Comparison of ENCODE assay signal across 26 cellular contexts in genomic region chr17:159609-160008, GRCh38. TPM values are rescaled to one million over a fixed set of nuclear protein-coding genes. Genes with fewer than 3 reads are reported as not detected.
DNase-seq lines count a peak whose midpoint lies in the region; ATAC-seq, FAIRE-seq and TF ChIP-seq lines count a peak whose summit lies in the region.
"Had no signal": no experiment of that assay in that cellular context is flagged by ENCODE, and none has a peak within 500 bp of the region (broad histone marks: within the 10 kb centered on the region; RNA-seq: fewer than 3 reads in every experiment).

No MANE protein-coding gene starts in this region.

- H3K27me3 ChIP-seq in bronchial epithelial cell (ENCODE audit: control insufficient read depth, insufficient read depth, low read length) (no peaks in the 10 kb centered on the region), neuronal stem cell (ENCODE audit: control insufficient read depth in 3 of 3, insufficient read depth in 3 of 3, low read depth in 1 of 3, low read length in 3 of 3) (peaks cover 0 to 17% (median 0%) of the 10 kb centered on the region in 3 experiments)
- H3K27me3 ChIP-seq: BE2C; BLaER1 treated with 17β-estradiol and CSF1 and Interleukin-3, amounts not matched to agents 10 nM and 100 nM had no signal

- peaks cover 0 to 2% of the 10 kb centered on the region in 2 donors for H3K9me3 ChIP-seq in neuronal stem cell (replicated peaks in 1 of 2; ENCODE audit: control insufficient read depth in 2 of 2, insufficient read depth in 1 of 2, low read depth in 1 of 2, low read length in 2 of 2)
- H3K9me3 ChIP-seq: BE2C; BLaER1 treated with 17β-estradiol and CSF1 and Interleukin-3, amounts not matched to agents 10 nM and 100 nM; HAP-1 had no signal

- H3K9ac ChIP-seq in neuronal stem cell (ENCODE audit: low read depth, low read length, poor library complexity), result no peak overlapping the region
- H3K9ac ChIP-seq: BLaER1 treated with 17β-estradiol and CSF1 and Interleukin-3, amounts not matched to agents 10 nM and 100 nM had no signal

- H3K36me3 ChIP-seq in bronchial epithelial cell (ENCODE audit: control insufficient read depth, insufficient read depth, low read length) (no peaks in the 10 kb centered on the region), neuronal stem cell (replicated peaks in 1 of 2; ENCODE audit: control insufficient read depth in 2 of 2, insufficient read depth in 2 of 2, low read length in 2 of 2) (no peaks in the 10 kb centered on the region)
- H3K36me3 ChIP-seq: BE2C; BLaER1 treated with 17β-estradiol and CSF1 and Interleukin-3, amounts not matched to agents 10 nM and 100 nM; HAP-1 had no signal

- POLR2A ChIA-PET in RWPE1 (lab: Yijun Ruan, JAX; ENCODE audit: low non-redundant PET), result no interaction called here

- H2BK12ac ChIP-seq in neuronal stem cell (ENCODE audit: low read length), result peak overlapping the region; percentile 90

- no peak for TF ChIP-seq CTCF in bronchial epithelial cell (IDR thresholded peaks at IDR 0.05; ENCODE audit: insufficient read depth, low read length, severe bottlenecking)
- TF ChIP-seq CTCF in RWPE1 (conservative IDR thresholded peaks at IDR 0.05; ENCODE audit: low read depth), result no peak

- CTCF ChIA-PET in RWPE1 (lab: Yijun Ruan, JAX), result no interaction called here

- H2BK120ac ChIP-seq in neuronal stem cell (ENCODE audit: low read depth, low read length), result peak overlapping the region; percentile 72

- H4K8ac ChIP-seq in neuronal stem cell (ENCODE audit: low read depth, low read length), result no peak overlapping the region

- H3K14ac ChIP-seq in neuronal stem cell (ENCODE audit: low read length), result peak overlapping the region; percentile 82

- peaks cover 0 to 2% of the 10 kb centered on the region in 2 donors for H3K4me1 ChIP-seq in neuronal stem cell (ENCODE audit: control insufficient read depth in 2 of 2, insufficient read depth in 1 of 2, low read depth in 1 of 2, low read length in 2 of 2)
- H3K4me1 ChIP-seq: BE2C, HAP-1 had no signal

- no peak for ATAC-seq in Right ventricle myocardium inferior
- ATAC-seq: GM23338 had no signal

- intact Hi-C loops in Right ventricle myocardium inferior (cut with DNase I), result no loop called here
- intact Hi-C loops in cardiac septum (cut with DNase I), result no loop called here

- H2AFZ ChIP-seq in neuronal stem cell (ENCODE audit: low read length), result no peak overlapping the region
- H2AFZ ChIP-seq: GM23338 had no signal

- H3K27ac ChIP-seq in neuronal stem cell (replicated peaks; ENCODE audit: low read length) (no peak overlapping the region), RWPE1 (no peak overlapping the region)
- H3K27ac ChIP-seq: 22Rv1; BLaER1 treated with 17β-estradiol and CSF1 and Interleukin-3, amounts not matched to agents 10 nM and 100 nM had no signal

- no peak overlapping the region for H3K4me2 ChIP-seq in neuronal stem cell (ENCODE audit: insufficient read depth, low read length, poor library complexity, severe bottlenecking)
- H3K4me2 ChIP-seq: BLaER1 treated with 17β-estradiol and CSF1 and Interleukin-3, amounts not matched to agents 10 nM and 100 nM; GM23338 had no signal

- H3K18ac ChIP-seq in neuronal stem cell (ENCODE audit: low read length), result peak overlapping the region; percentile 64

- H3K4me3 ChIP-seq in bronchial epithelial cell (ENCODE audit: low read depth, low read length), result no peak overlapping the region
- H3K4me3 ChIP-seq in neuronal stem cell (ENCODE audit: low read length in 2 of 2), result no peak overlapping the region
- H3K4me3 ChIP-seq: BLaER1 treated with 17β-estradiol and CSF1 and Interleukin-3, amounts not matched to agents 10 nM and 100 nM; GM23338; HAP-1 had no signal

- H2BK5ac ChIP-seq in neuronal stem cell (ENCODE audit: low read length), result no peak overlapping the region

- DNase-seq in Right ventricle myocardium inferior (ENCODE audit: missing footprints), result peak; percentile 31
- DNase-seq in cardiac septum (ENCODE audit: low spot score), result no peak
- DNase-seq in bronchial epithelial cell (ENCODE audit: low read depth), result no peak
- no peak for DNase-seq in neuronal stem cell (ENCODE audit: low spot score)
- no peak for DNase-seq in RWPE1 (ENCODE audit: low spot score)
- no peak for DNase-seq in activated naive CD4-positive, alpha-beta T cell treated with anti-CD3 and anti-CD28 coated beads, Interleukin-2, amount 50 U/mL, for 16 hours
- DNase-seq: AML-193; BE2C; CD4-positive, alpha-beta T cell; CD8-positive, alpha-beta memory T cell; DMS 273 treated with DMSO at 0.1 percent for 48 hours; DMS79; EL; GDM1; HFFc6 had no signal

- H2BK15ac ChIP-seq in neuronal stem cell (ENCODE audit: low read length), result peak overlapping the region; percentile 37

- no CpG with 5 or more reads among the region's 15 CpGs for WGBS in neuronal stem cell (ENCODE audit: extremely low coverage in 2 of 2, insufficient read length in 2 of 2, insufficient replicate concordance in 1 of 2), 2 donors

- H3K4ac ChIP-seq in neuronal stem cell (ENCODE audit: low read length), result no peak overlapping the region

- H4K91ac ChIP-seq in neuronal stem cell (ENCODE audit: low read depth, low read length, poor library complexity), result no peak overlapping the region

- H3K23ac ChIP-seq in neuronal stem cell (ENCODE audit: low read depth, low read length, poor library complexity), result no peak overlapping the region

- H3K79me1 ChIP-seq in neuronal stem cell (ENCODE audit: low read depth, low read length), result peaks cover 4% of the 10 kb centered on the region

- FAIRE-seq in bronchial epithelial cell (lab: Jason Lieb, UNC), result peak; percentile 40
- FAIRE-seq: A204.1, D721Med, GM12891, GM18507, H54 had no signal

- no peak overlapping the region for H2AK5ac ChIP-seq in neuronal stem cell (ENCODE audit: low read depth, low read length)

RNA-seq across cellular contexts. Expression of gene DOC2B, which starts 21.8 kb away (rescaled TPM):
- total RNA-seq in Right ventricle myocardium inferior (4.5 TPM), cardiac septum (6.4 TPM), bronchial epithelial cell (0.26 and 2.7 TPM in 2 replicates)
- 5.0 TPM for polyA plus RNA-seq in neuronal stem cell (2013, experiment 1 of 2)
- polyA plus RNA-seq in neuronal stem cell (2013, experiment 2 of 2), result 4.9 TPM
- total RNA-seq: HFFc6 had no signal
- polyA plus RNA-seq: AG04450; CD8-positive, alpha-beta memory T cell had no signal

RNA-seq across cellular contexts. Expression of gene SCGB1C2, which starts 22.2 kb away (rescaled TPM):
- total RNA-seq in Right ventricle myocardium inferior (not detected), cardiac septum (not detected), bronchial epithelial cell (not detected in 2 replicates)
- polyA plus RNA-seq in neuronal stem cell (2013, experiment 1 of 2), result not detected
- not detected for polyA plus RNA-seq in neuronal stem cell (2013, experiment 2 of 2)
- total RNA-seq: CD4-positive, alpha-beta T cell; CD8-positive, alpha-beta memory T cell; GM23338; HFFc6 had no signal
- polyA plus RNA-seq: AG04450; CD14-positive monocyte; CD8-positive, alpha-beta memory T cell; GM23338 had no signal
